Comparison of ENCODE assay signal across 8 cellular contexts in the genomic region with DNA sequence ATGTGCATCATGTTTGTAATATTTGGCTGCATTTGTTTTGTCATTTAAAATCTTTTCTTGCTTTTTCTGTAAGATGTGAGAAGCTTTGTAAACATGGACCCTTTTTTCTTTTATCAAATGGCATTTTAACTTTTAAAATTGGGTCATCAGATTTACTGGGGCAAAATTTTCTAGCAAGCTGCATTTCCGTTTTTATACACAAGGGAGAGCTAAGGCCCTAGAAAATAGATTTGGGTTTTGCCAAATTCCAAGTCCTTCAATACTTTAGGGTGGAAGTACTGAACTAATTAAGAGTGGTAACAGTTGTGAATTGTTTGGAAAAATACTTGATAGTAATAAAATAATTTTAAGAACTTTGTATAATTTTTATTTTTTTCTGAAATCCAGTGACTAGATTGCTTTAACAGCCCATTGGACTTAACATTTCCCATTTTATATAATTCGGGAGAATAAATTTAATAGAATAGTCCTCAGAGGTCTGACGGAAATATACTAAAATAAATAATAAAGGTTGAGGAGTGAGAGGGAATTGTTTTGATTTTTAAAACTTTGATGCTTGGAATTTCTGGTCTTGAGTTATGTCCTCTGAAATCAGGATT.
DNase-seq lines count a peak whose midpoint lies in the region; ATAC-seq and TF ChIP-seq lines count a peak whose summit lies in the region.

No MANE protein-coding gene starts in this region.

- no peaks in the 10 kb centered on the region for H3K27me3 Mint-ChIP-seq in stimulated activated naive CD8-positive, alpha-beta T cell treated with anti-CD3 and anti-CD28 coated beads, Interleukin-15, amount 100 ng/mL, for 72 hours

- intact Hi-C loops in ascending aorta (cut with DNase I) = loop anchor here (2.0 to 5.0 kb wide), 3 partner anchors 26 to 705 kb away; no protein-coding TSS in a partner anchor

- peaks cover 0 to 30% of the 10 kb centered on the region in 2 donors for H3K4me1 ChIP-seq in ascending aorta

- H3K27ac ChIP-seq in ascending aorta = no peak overlapping the region

- H3K36me3 ChIP-seq in ascending aorta = no peaks in the 10 kb centered on the region

- H3K4me3 ChIP-seq in ascending aorta = no peak overlapping the region

- H3K9me3 Mint-ChIP-seq in stimulated activated naive CD8-positive, alpha-beta T cell treated with anti-CD3 and anti-CD28 coated beads, Interleukin-15, amount 100 ng/mL, for 72 hours = no peaks in the 10 kb centered on the region

- no peak overlapping the region for H3K27ac Mint-ChIP-seq in stimulated activated naive CD8-positive, alpha-beta T cell treated with anti-CD3 and anti-CD28 coated beads, Interleukin-15, amount 100 ng/mL, for 72 hours

- DNase-seq in EL (peak; percentile 40), NAMALWA (ENCODE audit: low spot score) (peak; percentile 53), ascending aorta (ENCODE audit: low spot score in 2 of 2) (no peak), kidney tubule cell (ENCODE audit: low spot score) (peak; percentile 31)
- no peak for DNase-seq in stimulated activated CD4-positive, alpha-beta T cell treated with anti-CD3 and anti-CD28 coated beads, Interleukin-4, amount 100 ng/mL, for 1 hour
- no peak for DNase-seq in stimulated activated naive CD8-positive, alpha-beta T cell treated with anti-CD3 and anti-CD28 coated beads, Interleukin-15, amount 100 ng/mL, for 72 hours
- no peak for DNase-seq in stimulated activated CD4-positive, alpha-beta T cell treated with anti-CD3 and anti-CD28 coated beads, Interleukin-15, amount 100 ng/mL, for 24 hours

- H3K4me3 Mint-ChIP-seq in stimulated activated naive CD8-positive, alpha-beta T cell treated with anti-CD3 and anti-CD28 coated beads, Interleukin-15, amount 100 ng/mL, for 72 hours = no peak overlapping the region

- peak; percentile 41 to 81 (median 69) for TF ChIP-seq CTCF in ascending aorta (IDR thresholded peaks at IDR 0.05)

- no peaks in the 10 kb centered on the region for H3K9me3 ChIP-seq in ascending aorta

- peaks cover 10% of the 10 kb centered on the region for H3K4me1 Mint-ChIP-seq in stimulated activated naive CD8-positive, alpha-beta T cell treated with anti-CD3 and anti-CD28 coated beads, Interleukin-15, amount 100 ng/mL, for 72 hours

- H3K27me3 ChIP-seq in ascending aorta = no peaks in the 10 kb centered on the region

- ATAC-seq in GM19452 (IDR thresholded peaks at IDR 0.05; ENCODE audit: unreplicated experiment) = no peak
- ATAC-seq in stimulated activated naive CD8-positive, alpha-beta T cell treated with anti-CD3 and anti-CD28 coated beads, Interleukin-15, amount 100 ng/mL, for 72 hours = no peak

Comparison
In these comparisons a context has a peak if more than half of its experiments do, and no peak if none do; other contexts are left out.
1. DNase-seq: peak in EL (single experiment), NAMALWA (single experiment) and kidney tubule cell (single experiment); none in ascending aorta (0 of 2), stimulated activated CD4-positive, alpha-beta T cell treated with anti-CD3 and anti-CD28 coated beads, Interleukin-4, amount 100 ng/mL, for 1 hour (single experiment), stimulated activated naive CD8-positive, alpha-beta T cell treated with anti-CD3 and anti-CD28 coated beads, Interleukin-15, amount 100 ng/mL, for 72 hours (0 of 2) and stimulated activated CD4-positive, alpha-beta T cell treated with anti-CD3 and anti-CD28 coated beads, Interleukin-15, amount 100 ng/mL, for 24 hours (single experiment).